ENCODE assay signal across 17 cellular contexts in genomic region chr11:19933801-19934488, GRCh38.
"Had no signal": no experiment of that assay in that cellular context is flagged by ENCODE, and none has a peak within 500 bp of the region (broad histone marks: within the 10 kb centered on the region; RNA-seq: fewer than 3 reads in every experiment).

No MANE protein-coding gene starts in this region.

- FAIRE-seq: bronchial epithelial cell, keratinocyte, small intestine had no signal

- H3K9me3 Mint-ChIP-seq: activated CD4-positive, alpha-beta T cell treated with anti-CD3 and anti-CD28 coated beads, Interleukin-2, amount 10 ng/mL, durations not matched to agents 24 days and 14 days; endodermal cell; naive thymus-derived CD8-positive, alpha-beta T cell had no signal

- H3K27me3 Mint-ChIP-seq: activated CD4-positive, alpha-beta T cell treated with anti-CD3 and anti-CD28 coated beads, Interleukin-2, amount 10 ng/mL, durations not matched to agents 24 days and 14 days had no signal

- H3K27me3 ChIP-seq: dorsolateral prefrontal cortex, left lung, right atrium auricular region, suprapubic skin, upper lobe of right lung had no signal

- H3K4me3 ChIP-seq: dorsolateral prefrontal cortex, left lung, mucosa of descending colon, right atrium auricular region, suprapubic skin, upper lobe of right lung had no signal

- H3K27ac ChIP-seq: left lung, right atrium auricular region, suprapubic skin, upper lobe of right lung had no signal

- H3K4me1 Mint-ChIP-seq: activated CD4-positive, alpha-beta T cell treated with anti-CD3 and anti-CD28 coated beads, Interleukin-2, amount 10 ng/mL, durations not matched to agents 24 days and 14 days; endodermal cell had no signal

- H3K36me3 Mint-ChIP-seq: naive thymus-derived CD8-positive, alpha-beta T cell had no signal

- H3K4me1 ChIP-seq: left lung, upper lobe of right lung had no signal

- DNase-seq: activated CD4-positive, alpha-beta T cell treated with anti-CD3 and anti-CD28 coated beads, Interleukin-2, amount 10 ng/mL, durations not matched to agents 24 days and 14 days; dorsolateral prefrontal cortex; endodermal cell; hippocampal formation; left lung; mucosa of descending colon; naive thymus-derived CD8-positive, alpha-beta T cell; small intestine; stimulated activated CD4-positive, alpha-beta T cell treated with anti-CD3 and anti-CD28 coated beads, Interleukin-4, amount 100 ng/mL, for 4 hours; stimulated activated CD8-positive, alpha-beta memory T cell treated with anti-CD3 and anti-CD28 coated beads, Interleukin-4, amount 100 ng/mL, for 48 hours; stimulated activated naive CD8-positive, alpha-beta T cell treated with anti-CD3 and anti-CD28 coated beads, Interleukin-15, Interleukin-2, amounts not matched to agents 100 U/mL and 50 U/mL, for 24 hours; T-helper 2 cell; upper lobe of right lung had no signal

- H3K4me3 Mint-ChIP-seq: activated CD4-positive, alpha-beta T cell treated with anti-CD3 and anti-CD28 coated beads, Interleukin-2, amount 10 ng/mL, durations not matched to agents 24 days and 14 days; endodermal cell; naive thymus-derived CD8-positive, alpha-beta T cell had no signal

- H3K9me3 ChIP-seq: left lung, mucosa of descending colon, right atrium auricular region, suprapubic skin, upper lobe of right lung had no signal

- ATAC-seq: mucosa of descending colon; naive thymus-derived CD8-positive, alpha-beta T cell; stimulated activated naive CD8-positive, alpha-beta T cell treated with anti-CD3 and anti-CD28 coated beads, Interleukin-15, Interleukin-2, amounts not matched to agents 100 U/mL and 50 U/mL, for 24 hours had no signal

- H3K27ac Mint-ChIP-seq: activated CD4-positive, alpha-beta T cell treated with anti-CD3 and anti-CD28 coated beads, Interleukin-2, amount 10 ng/mL, durations not matched to agents 24 days and 14 days; endodermal cell; naive thymus-derived CD8-positive, alpha-beta T cell had no signal
